In genomic region chr16:88264641-88265285, GRCh38 we compare ENCODE assay signal across 8 cellular contexts.
DNase-seq lines count a peak whose midpoint lies in the region; ATAC-seq and TF ChIP-seq lines count a peak whose summit lies in the region.

No MANE protein-coding gene starts in this region.

- no peak overlapping the region for H4K91ac ChIP-seq in H9 (ENCODE audit: insufficient read length, low read depth, low read length)

- H3K27ac ChIP-seq in H9 (ENCODE audit: insufficient read length, low read depth, low read length) (no peak overlapping the region), upper lobe of left lung (peak overlapping the region in 2 of 4 donors; percentile 39 to 40)

- H3K23me2 ChIP-seq in H9 (ENCODE audit: insufficient read length, low read depth, low read length, poor library complexity, severe bottlenecking), result no peaks in the 10 kb centered on the region

- H3K36me3 Mint-ChIP-seq in H9 (ENCODE audit: insufficient read depth in 1 of 3, low read depth in 3 of 3), result no peaks in the 10 kb centered on the region
- H3K36me3 Mint-ChIP-seq in activated T-helper 17 cell treated with anti-CD3 and anti-CD28 coated beads, Interleukin-2, amount 50 U/mL, for 72 hours (ENCODE audit: low read depth), result no peaks in the 10 kb centered on the region
- H3K36me3 Mint-ChIP-seq in osteocyte (ENCODE audit: unreplicated experiment), result no peaks in the 10 kb centered on the region

- H3K4me3 Mint-ChIP-seq in H9 (no peak overlapping the region), osteocyte (ENCODE audit: unreplicated experiment) (no peak overlapping the region)
- peak overlapping the region; percentile 53 for H3K4me3 Mint-ChIP-seq in activated T-helper 17 cell treated with anti-CD3 and anti-CD28 coated beads, Interleukin-2, amount 50 U/mL, for 72 hours

- H2AFZ ChIP-seq in H9 (ENCODE audit: low read length), result no peak overlapping the region

- H3K27me3 Mint-ChIP-seq in H9 (ENCODE audit: low read depth) (peaks cover 13% of the 10 kb centered on the region), osteocyte (ENCODE audit: unreplicated experiment) (no peaks in the 10 kb centered on the region)
- peaks cover 14% of the 10 kb centered on the region for H3K27me3 Mint-ChIP-seq in activated T-helper 17 cell treated with anti-CD3 and anti-CD28 coated beads, Interleukin-2, amount 50 U/mL, for 72 hours

- TF ChIP-seq CTCF in H9 (conservative IDR thresholded peaks at IDR 0.05) (no peak), fibroblast of villous mesenchyme (IDR thresholded peaks at IDR 0.05; ENCODE audit: insufficient read depth, low read depth, low read length) (no peak), osteocyte (IDR thresholded peaks at IDR 0.05) (no peak), upper lobe of left lung (IDR thresholded peaks at IDR 0.05) (no peak)

- peak in 1 of 4 donors; percentile 81 for TF ChIP-seq EP300 in upper lobe of left lung (IDR thresholded peaks at IDR 0.05)

- H3K36me3 ChIP-seq in upper lobe of left lung, result no peaks in the 10 kb centered on the region

- H3K23ac ChIP-seq in H9 (ENCODE audit: insufficient read length, low read depth, low read length), result no peak overlapping the region

- H3K18ac ChIP-seq in H9 (ENCODE audit: insufficient read length, low read depth, low read length), result no peak overlapping the region

- no peak overlapping the region for H2BK5ac ChIP-seq in H9 (ENCODE audit: insufficient read length, low read length)

- H3K9ac ChIP-seq in H9 (ENCODE audit: extremely low read depth, insufficient read length, low read length), result no peak overlapping the region

- peak; percentile 97 for DNase-seq in Caki2 (ENCODE audit: low read depth)
- DNase-seq in H9, result peak; percentile 75
- DNase-seq in NCI-H69 (lab: John Stamatoyannopoulos, UW), result peak; percentile 80
- DNase-seq in fibroblast of villous mesenchyme (ENCODE audit: low read depth), result peak; percentile 95
- DNase-seq in osteocyte (ENCODE audit: extremely low spot score, unreplicated experiment), result peak; percentile 96
- peak; percentile 93 to 97 for DNase-seq in upper lobe of left lung
- DNase-seq in HEK293T (ENCODE audit: extremely low spot score), result no peak

- no peaks in the 10 kb centered on the region for H3K79me1 ChIP-seq in H9 (ENCODE audit: insufficient read depth, low read depth, low read length, poor library complexity, severe bottlenecking)

- no peak overlapping the region for H3K4me2 ChIP-seq in H9 (ENCODE audit: insufficient read depth, insufficient read length, low read length)

- H3K9me3 Mint-ChIP-seq in H9, result no peaks in the 10 kb centered on the region
- H3K9me3 Mint-ChIP-seq in activated T-helper 17 cell treated with anti-CD3 and anti-CD28 coated beads, Interleukin-2, amount 50 U/mL, for 72 hours, result no peaks in the 10 kb centered on the region
- H3K9me3 Mint-ChIP-seq in osteocyte (ENCODE audit: unreplicated experiment), result no peaks in the 10 kb centered on the region

- no peak overlapping the region for H2AK5ac ChIP-seq in H9 (ENCODE audit: insufficient read length, low read length)

- no peak overlapping the region for H3K27ac Mint-ChIP-seq in H9
- H3K27ac Mint-ChIP-seq in activated T-helper 17 cell treated with anti-CD3 and anti-CD28 coated beads, Interleukin-2, amount 50 U/mL, for 72 hours, result no peak overlapping the region
- peak overlapping the region; percentile 69 for H3K27ac Mint-ChIP-seq in osteocyte (ENCODE audit: unreplicated experiment)

- no peak overlapping the region for H4K8ac ChIP-seq in H9 (replicated peaks; ENCODE audit: insufficient read length, low read depth, low read length)

- H3K79me2 ChIP-seq in H9 (ENCODE audit: insufficient read depth, low read length), result no peaks in the 10 kb centered on the region

- H3K56ac ChIP-seq in H9 (ENCODE audit: insufficient read length, low read depth, low read length), result no peak overlapping the region

- H4K20me1 ChIP-seq in H9 (ENCODE audit: control insufficient read depth, insufficient read depth, insufficient read length), result no peaks in the 10 kb centered on the region

- no peaks in the 10 kb centered on the region for H3K4me1 ChIP-seq in H9 (ENCODE audit: insufficient read depth, low read length)
- peaks cover 3 to 14% (median 8%) of the 10 kb centered on the region in 4 donors for H3K4me1 ChIP-seq in upper lobe of left lung

- H3K9me3 ChIP-seq in H9 (ENCODE audit: control insufficient read depth, low read depth, low read length) (no peaks in the 10 kb centered on the region), upper lobe of left lung (no peaks in the 10 kb centered on the region)

- WGBS in H9 (ENCODE audit: extremely low coverage, insufficient read length, low lambda C conversion rate), result no CpG with 5 or more reads among the region's 30 CpGs
- WGBS in upper lobe of left lung, 2 donors, result 13 to 53% methylated on average over 3 to 8 of the region's 30 CpGs

- H4K5ac ChIP-seq in H9 (ENCODE audit: insufficient read length, low read depth, low read length), result no peak overlapping the region

- H3K4me1 Mint-ChIP-seq in H9 (peaks cover 11 to 21% of the 10 kb centered on the region in 2 experiments), osteocyte (ENCODE audit: unreplicated experiment) (peaks cover 27% of the 10 kb centered on the region)
- no peaks in the 10 kb centered on the region for H3K4me1 Mint-ChIP-seq in activated T-helper 17 cell treated with anti-CD3 and anti-CD28 coated beads, Interleukin-2, amount 50 U/mL, for 72 hours

- H3K4ac ChIP-seq in H9 (ENCODE audit: low read depth, low read length), result no peak overlapping the region

- no peaks in the 10 kb centered on the region for H3K27me3 ChIP-seq in H9 (ENCODE audit: insufficient read depth, low read length)
- H3K27me3 ChIP-seq in upper lobe of left lung, result no peaks in the 10 kb centered on the region

- no peak overlapping the region for H2BK120ac ChIP-seq in H9 (ENCODE audit: low read depth, low read length, poor library complexity, severe bottlenecking)

- ATAC-seq in activated T-helper 17 cell treated with anti-CD3 and anti-CD28 coated beads, Interleukin-2, amount 50 U/mL, for 72 hours (replicated peaks), result peak; percentile 94
- peak; percentile 90 to 92 for ATAC-seq in upper lobe of left lung (ENCODE audit: low FRiP score in 2 of 2)

- CTCF ChIA-PET in HEK293T (lab: Yijun Ruan, JAX), result no interaction called here

- no peak overlapping the region for H3K4me3 ChIP-seq in fibroblast of villous mesenchyme (ENCODE audit: low read depth, low read length)
- H3K4me3 ChIP-seq in upper lobe of left lung, result peak overlapping the region in 1 of 4 donors; percentile 18

- no peak overlapping the region for H2BK20ac ChIP-seq in H9 (ENCODE audit: low read depth, low read length, poor library complexity, severe bottlenecking)

- in situ Hi-C loops in Caki2 (cut with HindIII; ENCODE audit: low pct_unique_long_range_greater_than_20kb, low sequenced_read_pairs), result no loop called here

- no peak overlapping the region for H2BK12ac ChIP-seq in H9 (ENCODE audit: insufficient read length, low read depth, low read length)

- H2BK15ac ChIP-seq in H9 (ENCODE audit: low read depth, low read length), result no peak overlapping the region

- H3K14ac ChIP-seq in H9 (ENCODE audit: insufficient read depth, low read length), result no peak overlapping the region

- POLR2A ChIA-PET in HEK293T (lab: Yijun Ruan, JAX), result no interaction called here

- TF ChIP-seq POLR2A in upper lobe of left lung (IDR thresholded peaks at IDR 0.05), result no peak

- no peak overlapping the region for H3T11ph ChIP-seq in H9 (ENCODE audit: low read length)

TF ChIP-seq in HEK293T, 16 proteins besides CTCF, POLR2A, EP300 and RAD21:
- TF ChIP-seq PKNOX1 (IDR thresholded peaks at IDR 0.05) (no peak), SUZ12 (IDR thresholded peaks at IDR 0.05) (no peak), FOXA1 (IDR thresholded peaks at IDR 0.05) (no peak), L3MBTL2 (conservative IDR thresholded peaks at IDR 0.05) (no peak)
